Comparison of ENCODE assay signal across 1 cellular context in genomic region chr17:41930009-41930832, GRCh38.
TF ChIP-seq lines count a peak whose summit lies in the region.

A gene with protein sequence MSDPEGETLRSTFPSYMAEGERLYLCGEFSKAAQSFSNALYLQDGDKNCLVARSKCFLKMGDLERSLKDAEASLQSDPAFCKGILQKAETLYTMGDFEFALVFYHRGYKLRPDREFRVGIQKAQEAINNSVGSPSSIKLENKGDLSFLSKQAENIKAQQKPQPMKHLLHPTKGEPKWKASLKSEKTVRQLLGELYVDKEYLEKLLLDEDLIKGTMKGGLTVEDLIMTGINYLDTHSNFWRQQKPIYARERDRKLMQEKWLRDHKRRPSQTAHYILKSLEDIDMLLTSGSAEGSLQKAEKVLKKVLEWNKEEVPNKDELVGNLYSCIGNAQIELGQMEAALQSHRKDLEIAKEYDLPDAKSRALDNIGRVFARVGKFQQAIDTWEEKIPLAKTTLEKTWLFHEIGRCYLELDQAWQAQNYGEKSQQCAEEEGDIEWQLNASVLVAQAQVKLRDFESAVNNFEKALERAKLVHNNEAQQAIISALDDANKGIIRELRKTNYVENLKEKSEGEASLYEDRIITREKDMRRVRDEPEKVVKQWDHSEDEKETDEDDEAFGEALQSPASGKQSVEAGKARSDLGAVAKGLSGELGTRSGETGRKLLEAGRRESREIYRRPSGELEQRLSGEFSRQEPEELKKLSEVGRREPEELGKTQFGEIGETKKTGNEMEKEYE (plus strand): TSS chr17:41930617. CDS start chr17:41930724, 107 bp downstream.

TF ChIP-seq in HepG2, 621 proteins besides CTCF, POLR2A, EP300 and RAD21 (continued from another document and continues in another):
- TF ChIP-seq GFI1 (CRISPR knock-in tag; IDR thresholded peaks at IDR 0.05; ENCODE audit: borderline replicate concordance) (peak; percentile 68; the same call in 1 of the 2 replicates), TCF12 (IDR thresholded peaks at IDR 0.05) (no peak), TCF12 (CRISPR knock-in tag; IDR thresholded peaks at IDR 0.05) (peak; percentile 72; the same call in 1 of the 2 replicates), MAF1 (CRISPR knock-in tag; IDR thresholded peaks at IDR 0.05; ENCODE audit: borderline replicate concordance) (no peak), CENPBD1 (CRISPR knock-in tag; IDR thresholded peaks at IDR 0.05; ENCODE audit: borderline replicate concordance, low read depth) (no peak), PCBP1 (IDR thresholded peaks at IDR 0.05; ENCODE audit: borderline replicate concordance, low read depth, low read length) (no peak), RFXANK (CRISPR knock-in tag; IDR thresholded peaks at IDR 0.05) (peak; percentile 70; the same call in 1 of the 2 replicates), KLF15 (CRISPR knock-in tag; IDR thresholded peaks at IDR 0.05; ENCODE audit: borderline replicate concordance) (no peak; the same call in 1 of the 2 replicates), REPIN1 (CRISPR knock-in tag; IDR thresholded peaks at IDR 0.05; ENCODE audit: borderline replicate concordance, low read depth) (peak; percentile 90), HNRNPL (IDR thresholded peaks at IDR 0.05; ENCODE audit: low read depth, low read length) (no peak), NFKB2 (CRISPR knock-in tag; IDR thresholded peaks at IDR 0.05; ENCODE audit: borderline replicate concordance) (peak; percentile 96), ZNF276 (CRISPR knock-in tag; IDR thresholded peaks at IDR 0.05; ENCODE audit: low read depth) (peak; percentile 97), ZC3H4 (CRISPR knock-in tag; IDR thresholded peaks at IDR 0.05; ENCODE audit: borderline replicate concordance) (no peak), HMG20A (CRISPR knock-in tag; IDR thresholded peaks at IDR 0.05; ENCODE audit: borderline replicate concordance) (peak; percentile 41; the same call in 1 of the 2 replicates), AHDC1 (CRISPR knock-in tag; IDR thresholded peaks at IDR 0.05; ENCODE audit: borderline replicate concordance) (peak; percentile 48; the same call in 1 of the 2 replicates), CENPT (CRISPR knock-in tag; IDR thresholded peaks at IDR 0.05; ENCODE audit: low read depth) (no peak)
- TF ChIP-seq, protein P1, sequence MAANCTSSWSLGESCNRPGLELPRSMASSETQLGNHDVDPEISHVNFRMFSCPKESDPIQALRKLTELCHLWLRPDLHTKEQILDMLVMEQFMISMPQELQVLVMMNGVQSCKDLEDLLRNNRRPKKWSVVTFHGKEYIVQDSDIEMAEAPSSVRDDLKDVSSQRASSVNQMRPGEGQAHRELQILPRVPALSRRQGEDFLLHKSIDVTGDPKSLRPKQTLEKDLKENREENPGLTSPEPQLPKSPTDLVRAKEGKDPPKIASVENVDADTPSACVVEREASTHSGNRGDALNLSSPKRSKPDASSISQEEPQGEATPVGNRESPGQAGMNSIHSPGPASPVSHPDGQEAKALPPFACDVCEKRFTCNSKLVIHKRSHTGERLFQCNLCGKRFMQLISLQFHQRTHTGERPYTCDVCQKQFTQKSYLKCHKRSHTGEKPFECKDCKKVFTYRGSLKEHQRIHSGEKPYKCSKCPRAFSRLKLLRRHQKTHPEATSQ (CRISPR knock-in tag; IDR thresholded peaks at IDR 0.05; ENCODE audit: borderline replicate concordance) = no peak
- TF ChIP-seq, protein P2, sequence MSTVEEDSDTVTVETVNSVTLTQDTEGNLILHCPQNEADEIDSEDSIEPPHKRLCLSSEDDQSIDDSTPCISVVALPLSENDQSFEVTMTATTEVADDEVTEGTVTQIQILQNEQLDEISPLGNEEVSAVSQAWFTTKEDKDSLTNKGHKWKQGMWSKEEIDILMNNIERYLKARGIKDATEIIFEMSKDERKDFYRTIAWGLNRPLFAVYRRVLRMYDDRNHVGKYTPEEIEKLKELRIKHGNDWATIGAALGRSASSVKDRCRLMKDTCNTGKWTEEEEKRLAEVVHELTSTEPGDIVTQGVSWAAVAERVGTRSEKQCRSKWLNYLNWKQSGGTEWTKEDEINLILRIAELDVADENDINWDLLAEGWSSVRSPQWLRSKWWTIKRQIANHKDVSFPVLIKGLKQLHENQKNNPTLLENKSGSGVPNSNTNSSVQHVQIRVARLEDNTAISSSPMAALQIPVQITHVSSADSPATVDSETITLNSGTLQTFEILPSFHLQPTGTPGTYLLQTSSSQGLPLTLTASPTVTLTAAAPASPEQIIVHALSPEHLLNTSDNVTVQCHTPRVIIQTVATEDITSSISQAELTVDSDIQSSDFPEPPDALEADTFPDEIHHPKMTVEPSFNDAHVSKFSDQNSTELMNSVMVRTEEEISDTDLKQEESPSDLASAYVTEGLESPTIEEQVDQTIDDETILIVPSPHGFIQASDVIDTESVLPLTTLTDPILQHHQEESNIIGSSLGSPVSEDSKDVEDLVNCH (CRISPR knock-in tag; IDR thresholded peaks at IDR 0.05) = peak; percentile 99
- TF ChIP-seq, protein P3, sequence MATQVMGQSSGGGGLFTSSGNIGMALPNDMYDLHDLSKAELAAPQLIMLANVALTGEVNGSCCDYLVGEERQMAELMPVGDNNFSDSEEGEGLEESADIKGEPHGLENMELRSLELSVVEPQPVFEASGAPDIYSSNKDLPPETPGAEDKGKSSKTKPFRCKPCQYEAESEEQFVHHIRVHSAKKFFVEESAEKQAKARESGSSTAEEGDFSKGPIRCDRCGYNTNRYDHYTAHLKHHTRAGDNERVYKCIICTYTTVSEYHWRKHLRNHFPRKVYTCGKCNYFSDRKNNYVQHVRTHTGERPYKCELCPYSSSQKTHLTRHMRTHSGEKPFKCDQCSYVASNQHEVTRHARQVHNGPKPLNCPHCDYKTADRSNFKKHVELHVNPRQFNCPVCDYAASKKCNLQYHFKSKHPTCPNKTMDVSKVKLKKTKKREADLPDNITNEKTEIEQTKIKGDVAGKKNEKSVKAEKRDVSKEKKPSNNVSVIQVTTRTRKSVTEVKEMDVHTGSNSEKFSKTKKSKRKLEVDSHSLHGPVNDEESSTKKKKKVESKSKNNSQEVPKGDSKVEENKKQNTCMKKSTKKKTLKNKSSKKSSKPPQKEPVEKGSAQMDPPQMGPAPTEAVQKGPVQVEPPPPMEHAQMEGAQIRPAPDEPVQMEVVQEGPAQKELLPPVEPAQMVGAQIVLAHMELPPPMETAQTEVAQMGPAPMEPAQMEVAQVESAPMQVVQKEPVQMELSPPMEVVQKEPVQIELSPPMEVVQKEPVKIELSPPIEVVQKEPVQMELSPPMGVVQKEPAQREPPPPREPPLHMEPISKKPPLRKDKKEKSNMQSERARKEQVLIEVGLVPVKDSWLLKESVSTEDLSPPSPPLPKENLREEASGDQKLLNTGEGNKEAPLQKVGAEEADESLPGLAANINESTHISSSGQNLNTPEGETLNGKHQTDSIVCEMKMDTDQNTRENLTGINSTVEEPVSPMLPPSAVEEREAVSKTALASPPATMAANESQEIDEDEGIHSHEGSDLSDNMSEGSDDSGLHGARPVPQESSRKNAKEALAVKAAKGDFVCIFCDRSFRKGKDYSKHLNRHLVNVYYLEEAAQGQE (IDR thresholded peaks at IDR 0.05; ENCODE audit: borderline replicate concordance in 1 of 2, low read depth in 1 of 2, low read length in 2 of 2) = 0 out of 4 replicates have a peak, but pooled peaks of 1 of the 2 experiments have one; percentile 42
- TF ChIP-seq, protein P4, sequence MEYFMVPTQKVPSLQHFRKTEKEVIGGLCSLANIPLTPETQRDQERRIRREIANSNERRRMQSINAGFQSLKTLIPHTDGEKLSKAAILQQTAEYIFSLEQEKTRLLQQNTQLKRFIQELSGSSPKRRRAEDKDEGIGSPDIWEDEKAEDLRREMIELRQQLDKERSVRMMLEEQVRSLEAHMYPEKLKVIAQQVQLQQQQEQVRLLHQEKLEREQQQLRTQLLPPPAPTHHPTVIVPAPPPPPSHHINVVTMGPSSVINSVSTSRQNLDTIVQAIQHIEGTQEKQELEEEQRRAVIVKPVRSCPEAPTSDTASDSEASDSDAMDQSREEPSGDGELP (IDR thresholded peaks at IDR 0.05; ENCODE audit: borderline replicate concordance, low read depth) = peak; percentile 42; the same call in 1 of the 2 replicates
